Comparison of ENCODE assay signal across 9 cellular contexts in the genomic region with DNA sequence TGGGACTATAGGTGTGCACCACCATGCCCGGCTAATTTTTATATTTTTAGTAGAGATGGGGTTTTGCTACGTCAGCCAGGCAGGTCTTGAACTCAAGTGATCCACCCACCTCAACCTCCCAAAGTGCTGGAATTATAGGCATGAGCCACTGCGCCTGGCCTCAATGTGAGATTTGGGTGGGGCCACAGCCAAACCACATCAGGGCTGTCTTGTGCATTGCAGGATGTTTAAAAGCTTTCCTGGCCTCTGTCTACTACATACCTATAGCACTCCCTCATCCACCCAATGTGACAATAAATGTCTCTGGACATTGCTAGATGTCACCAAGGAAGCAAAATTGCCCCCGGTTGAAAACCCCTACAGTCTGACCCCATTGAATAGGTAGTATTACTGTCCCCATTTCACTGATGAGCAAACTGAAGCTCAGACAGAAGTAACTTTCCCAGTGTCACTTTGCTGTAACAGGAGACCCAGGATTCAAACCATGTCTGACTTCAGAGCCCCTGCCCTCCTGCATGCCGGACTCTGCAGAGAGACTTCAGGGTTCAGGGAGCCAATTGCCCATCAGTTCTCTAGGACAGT. TPM values are rescaled to one million over a fixed set of nuclear protein-coding genes. Genes with fewer than 3 reads are reported as not detected.
DNase-seq lines count a peak whose midpoint lies in the region; ATAC-seq and TF ChIP-seq lines count a peak whose summit lies in the region.
"Had no signal": no experiment of that assay in that cellular context is flagged by ENCODE, and none has a peak within 500 bp of the region (broad histone marks: within the 10 kb centered on the region; RNA-seq: fewer than 3 reads in every experiment).

No MANE protein-coding gene starts in this region.

- H3K27ac ChIP-seq in smooth muscle cell (ENCODE audit: low read depth): peak overlapping the region; percentile 78

- no peak overlapping the region for H3K27ac Mint-ChIP-seq in T-helper 2 cell treated with Interferon-gamma antibody and Interleukin-4, amounts not matched to agents 5 μg/mL and 100 μg/mL, for 36 hours
- peak overlapping the region; percentile 80 to 88 for H3K27ac Mint-ChIP-seq in T-cell

- POLR2A ChIA-PET in T-cell (lab: Charles Lee): no interaction called here

- peaks cover 8% of the 10 kb centered on the region for H3K36me3 Mint-ChIP-seq in T-helper 2 cell treated with Interferon-gamma antibody and Interleukin-4, amounts not matched to agents 5 μg/mL and 100 μg/mL, for 36 hours (ENCODE audit: low read depth)
- no peaks in the 10 kb centered on the region for H3K36me3 Mint-ChIP-seq in T-cell

- H3K9ac ChIP-seq in smooth muscle cell (ENCODE audit: low read depth): no peak overlapping the region

- peak overlapping the region; percentile 57 for H3K4me2 ChIP-seq in smooth muscle cell

- H3F3A ChIP-seq in smooth muscle cell (ENCODE audit: low read depth): peaks cover 19% of the 10 kb centered on the region

- no peaks in the 10 kb centered on the region for H3K36me3 ChIP-seq in smooth muscle cell (ENCODE audit: low read depth)

- WGBS in smooth muscle cell (ENCODE audit: low lambda C conversion rate): 55% methylated on average over 5 of the region's 5 CpGs

- H4K20me1 ChIP-seq in smooth muscle cell (ENCODE audit: low read depth): peaks cover 9% of the 10 kb centered on the region

- no peak for DNase-seq in T-helper 2 cell treated with Interferon-gamma antibody and Interleukin-4, amounts not matched to agents 5 μg/mL and 100 μg/mL, for 36 hours (ENCODE audit: low spot score)
- no peak for DNase-seq in T-helper 2 cell
- peak in 1 of 34 experiments; percentile 33 for DNase-seq in T-cell
- DNase-seq in fibroblast of the aortic adventitia (ENCODE audit: low read depth): peak; percentile 82
- no peak for DNase-seq in smooth muscle cell (lab: John Stamatoyannopoulos, UW; ENCODE audit: unreplicated experiment)
- DNase-seq in NCI-H1417 (lab: John Stamatoyannopoulos, UW): no peak
- DNase-seq: NCI-H2227 treated with DMSO at 0.1 percent for 48 hours had no signal

- H3K4me1 Mint-ChIP-seq in T-helper 2 cell treated with Interferon-gamma antibody and Interleukin-4, amounts not matched to agents 5 μg/mL and 100 μg/mL, for 36 hours (ENCODE audit: low read depth): peaks cover 41% of the 10 kb centered on the region
- H3K4me1 Mint-ChIP-seq in T-cell: peaks cover 55 to 57% (median 56%) of the 10 kb centered on the region in 3 donors

- peaks cover 9% of the 10 kb centered on the region for H3K79me2 ChIP-seq in smooth muscle cell (ENCODE audit: low read depth)

- H3K4me3 ChIP-seq in fibroblast of the aortic adventitia (ENCODE audit: low read depth, low read length) (no peak overlapping the region), smooth muscle cell (no peak overlapping the region)

- no peak for TF ChIP-seq CTCF in fibroblast of the aortic adventitia (IDR thresholded peaks at IDR 0.05; ENCODE audit: insufficient read depth, low read length)
- no peak for TF ChIP-seq CTCF in smooth muscle cell (IDR thresholded peaks at IDR 0.05; ENCODE audit: borderline replicate concordance, insufficient read depth, poor library complexity, severe bottlenecking)

- H3K4me3 Mint-ChIP-seq in T-helper 2 cell treated with Interferon-gamma antibody and Interleukin-4, amounts not matched to agents 5 μg/mL and 100 μg/mL, for 36 hours: peak overlapping the region; percentile 35
- peak overlapping the region in 1 of 3 donors; percentile 51 for H3K4me3 Mint-ChIP-seq in T-cell

- H3K9me3 Mint-ChIP-seq in T-helper 2 cell treated with Interferon-gamma antibody and Interleukin-4, amounts not matched to agents 5 μg/mL and 100 μg/mL, for 36 hours: no peaks in the 10 kb centered on the region
- no peaks in the 10 kb centered on the region for H3K9me3 Mint-ChIP-seq in T-cell

- H3K9me3 ChIP-seq in smooth muscle cell (replicated peaks; ENCODE audit: low read depth): no peaks in the 10 kb centered on the region

- ATAC-seq in T-cell (replicated peaks in 1 of 4) (no peak), GM21737 (IDR thresholded peaks at IDR 0.05; ENCODE audit: unreplicated experiment) (no peak), GM19395 (IDR thresholded peaks at IDR 0.05; ENCODE audit: unreplicated experiment) (no peak)

- no peaks in the 10 kb centered on the region for H3K27me3 ChIP-seq in smooth muscle cell (ENCODE audit: low read depth)

- H3K4me1 ChIP-seq in smooth muscle cell (ENCODE audit: low read depth): peaks cover 10% of the 10 kb centered on the region

- H2AFZ ChIP-seq in smooth muscle cell (ENCODE audit: low read depth): no peak overlapping the region

- CTCF ChIA-PET in T-cell (lab: Charles Lee): interaction anchor here (0.6 to 0.7 kb wide), 3 partner anchors 46 to 822 kb away, joined by 3 read pairs; no protein-coding TSS in a partner anchor

- no peaks in the 10 kb centered on the region for H3K27me3 Mint-ChIP-seq in T-helper 2 cell treated with Interferon-gamma antibody and Interleukin-4, amounts not matched to agents 5 μg/mL and 100 μg/mL, for 36 hours (ENCODE audit: low read depth)
- H3K27me3 Mint-ChIP-seq in T-cell: no peaks in the 10 kb centered on the region

RNA-seq across cellular contexts. Expression of a gene that starts 3.6 kb away (rescaled TPM):
- total RNA-seq in T-cell (10 to 100 TPM; 34.4 to 49.8 (median 42.8) TPM), fibroblast of the aortic adventitia (ENCODE audit: low replicate concordance) (1.6 and 3.3 TPM in 2 replicates), smooth muscle cell (1.5 and 1.7 TPM in 2 replicates)
- polyA plus RNA-seq in smooth muscle cell: 1.8 and 2.7 TPM in 2 replicates

RNA-seq across cellular contexts. Expression of a gene that starts 58.5 kb away (rescaled TPM):
- under 1 TPM in 4 of 5 donors, not detected in 1; 0.37 to 0.55 (median 0.42) TPM for total RNA-seq in T-cell
- total RNA-seq in fibroblast of the aortic adventitia (ENCODE audit: low replicate concordance): not detected in 2 replicates
- not detected in 2 replicates for total RNA-seq in smooth muscle cell
- polyA plus RNA-seq in smooth muscle cell: 0.27 TPM in 1 of 2 replicates, not detected in the other
